Comparison of ENCODE assay signal across 29 cellular contexts in genomic region chr6:44102527-44102926, GRCh38. TPM values are rescaled to one million over a fixed set of nuclear protein-coding genes. Genes with fewer than 3 reads are reported as not detected.
A peak's percentile ranks its signal among the peaks of the same experiment; 100 is the strongest.
DNase-seq lines count a peak whose midpoint lies in the region; ATAC-seq, FAIRE-seq and TF ChIP-seq lines count a peak whose summit lies in the region.
"Had no signal": no experiment of that assay in that cellular context is flagged by ENCODE, and none has a peak within 500 bp of the region (broad histone marks: within the 10 kb centered on the region; RNA-seq: fewer than 3 reads in every experiment).

No MANE protein-coding gene starts in this region.

- no CpG with 5 or more reads among the region's 2 CpGs for WGBS in trophoblast cell (ENCODE audit: extremely low coverage, insufficient coverage, insufficient read length)

- no peak overlapping the region for H3K4me2 ChIP-seq in DND-41 (ENCODE audit: insufficient read depth, low read length)
- no peak overlapping the region for H3K4me2 ChIP-seq in trophoblast cell (ENCODE audit: low read length)

- DNase-seq in DND-41 (no peak), MG63 (peak; percentile 49), choroid plexus epithelial cell (ENCODE audit: low read depth) (peak; percentile 63), trophoblast cell (no peak), HTR-8/SVneo (ENCODE audit: insufficient read length, low spot score) (no peak)
- DNase-seq: activated CD4-positive, alpha-beta memory T cell treated with anti-CD3 and anti-CD28 coated beads for 36 hours; activated CD4-positive, CD25-positive, alpha-beta regulatory T cell; activated gamma-delta T cell; colonic mucosa; DMS 273 treated with DMSO at 0.1 percent for 48 hours; GM23248; midbrain; NCI-H1105; NCI-H2029 treated with DMSO at 0.1 percent for 48 hours; pancreas; right cardiac atrium; stimulated activated CD4-positive, alpha-beta T cell treated with anti-CD3 and anti-CD28 coated beads, Interleukin-4, amount 100 ng/mL, for 1 hour; stimulated activated naive CD4-positive, alpha-beta T cell; T1000 had no signal

- H4K8ac ChIP-seq in trophoblast cell (ENCODE audit: low read depth, low read length), result no peak overlapping the region

- H4K12ac ChIP-seq in trophoblast cell (ENCODE audit: low read depth, low read length), result no peak overlapping the region

- H3K36me3 ChIP-seq in DND-41 (ENCODE audit: insufficient read depth, low read length), result peaks cover 50% of the 10 kb centered on the region
- peaks cover 95% of the 10 kb centered on the region for H3K36me3 ChIP-seq in MG63
- peaks cover 20 to 45% of the 10 kb centered on the region in 2 experiments for H3K36me3 ChIP-seq in trophoblast cell (ENCODE audit: control insufficient read depth in 1 of 2, insufficient read depth in 2 of 2, low read length in 2 of 2)
- H3K36me3 ChIP-seq: breast epithelium, colonic mucosa had no signal

- no peak for FAIRE-seq in HTR-8/SVneo (lab: Jason Lieb, UNC)
- FAIRE-seq: endometrium, GM19239, keratinocyte, pancreas had no signal

- no peak overlapping the region for H3K23ac ChIP-seq in trophoblast cell (ENCODE audit: low read length)

- TF ChIP-seq CTCF in DND-41 (IDR thresholded peaks at IDR 0.05; ENCODE audit: borderline replicate concordance, extremely low read depth, low read length, poor library complexity, severe bottlenecking), result no peak
- no peak for TF ChIP-seq CTCF in choroid plexus epithelial cell (conservative IDR thresholded peaks at IDR 0.05; ENCODE audit: low read depth, low read length)

- ATAC-seq in DND-41 (ENCODE audit: insufficient read depth, low read depth) (0 out of 3 replicates have a peak, but pooled peaks have one; percentile 32), GM21390 (IDR thresholded peaks at IDR 0.05; ENCODE audit: unreplicated experiment) (no peak), HG02938 (IDR thresholded peaks at IDR 0.05; ENCODE audit: unreplicated experiment) (no peak)
- ATAC-seq: pancreas, right cardiac atrium, Right ventricle myocardium inferior had no signal

- no peak overlapping the region for H4K91ac ChIP-seq in trophoblast cell (ENCODE audit: low read depth, low read length)

- H3K4me1 ChIP-seq in DND-41 (ENCODE audit: insufficient read depth, low read length) (no peaks in the 10 kb centered on the region), trophoblast cell (ENCODE audit: control insufficient read depth in 1 of 2, insufficient read depth in 2 of 2, low read length in 2 of 2) (peaks cover 0 to 2% of the 10 kb centered on the region in 2 experiments)
- H3K4me1 ChIP-seq: breast epithelium, pancreas had no signal

- no peak overlapping the region for H2BK12ac ChIP-seq in trophoblast cell (ENCODE audit: low read length)

- H3K18ac ChIP-seq in trophoblast cell (ENCODE audit: low read length), result no peak overlapping the region

- H3K14ac ChIP-seq in trophoblast cell (ENCODE audit: low read length), result no peak overlapping the region

- H3K79me1 ChIP-seq in trophoblast cell (ENCODE audit: low read length), result no peaks in the 10 kb centered on the region

- H4K20me1 ChIP-seq in DND-41 (ENCODE audit: insufficient read depth, low read length), result peaks cover 35% of the 10 kb centered on the region

- no peaks in the 10 kb centered on the region for H3K27me3 ChIP-seq in DND-41 (ENCODE audit: insufficient read depth, low read length, poor library complexity)
- no peaks in the 10 kb centered on the region for H3K27me3 ChIP-seq in MG63
- no peaks in the 10 kb centered on the region for H3K27me3 ChIP-seq in trophoblast cell (ENCODE audit: insufficient read depth, low read length)
- H3K27me3 ChIP-seq: breast epithelium, colonic mucosa, pancreas had no signal

- H3K9me3 ChIP-seq in DND-41 (ENCODE audit: insufficient read depth, low read length, severe bottlenecking) (no peaks in the 10 kb centered on the region), MG63 (no peaks in the 10 kb centered on the region), trophoblast cell (ENCODE audit: insufficient read depth, low read depth, low read length) (no peaks in the 10 kb centered on the region)
- H3K9me3 ChIP-seq: breast epithelium, colonic mucosa, pancreas, thoracic aorta had no signal

- H3K27ac ChIP-seq in DND-41 (ENCODE audit: low read length) (no peak overlapping the region), trophoblast cell (ENCODE audit: low read depth, low read length) (no peak overlapping the region)
- H3K27ac ChIP-seq: breast epithelium, C4-2B, colonic mucosa, GM23248, HL-60, pancreas, thoracic aorta had no signal

- H2AK5ac ChIP-seq in trophoblast cell (ENCODE audit: low read length), result no peak overlapping the region

- no peak overlapping the region for H2AFZ ChIP-seq in DND-41 (ENCODE audit: low read depth, low read length)
- H2AFZ ChIP-seq in trophoblast cell (ENCODE audit: insufficient read depth, low read length, poor library complexity), result no peak overlapping the region
- H2AFZ ChIP-seq: GM23248 had no signal

- no peak overlapping the region for H2BK120ac ChIP-seq in trophoblast cell (ENCODE audit: insufficient read depth, low read length, poor library complexity)

- no peaks in the 10 kb centered on the region; the same call in 1 of the 2 replicates for H3K79me2 ChIP-seq in DND-41 (ENCODE audit: insufficient read depth, low read length)
- H3K79me2 ChIP-seq in trophoblast cell (ENCODE audit: control insufficient read depth, insufficient read depth, low read length, poor library complexity), result no peaks in the 10 kb centered on the region

- no peak overlapping the region for H3K9ac ChIP-seq in DND-41 (ENCODE audit: low read depth, low read length)
- peak overlapping the region; percentile 18 for H3K9ac ChIP-seq in trophoblast cell (ENCODE audit: low read length)
- H3K9ac ChIP-seq: GM23248 had no signal

- H3K4ac ChIP-seq in trophoblast cell (ENCODE audit: low read depth, low read length), result no peak overlapping the region

- H3K4me3 ChIP-seq in DND-41 (ENCODE audit: low read depth in 1 of 2, low read length in 2 of 2) (no peak overlapping the region), MG63 (no peak overlapping the region), choroid plexus epithelial cell (ENCODE audit: low read depth, low read length) (no peak overlapping the region), trophoblast cell (ENCODE audit: low read depth, low read length) (no peak overlapping the region)
- H3K4me3 ChIP-seq: breast epithelium, colonic mucosa, GM23248, pancreas, thoracic aorta had no signal

- H2BK5ac ChIP-seq in trophoblast cell (ENCODE audit: low read depth, low read length, poor library complexity), result no peak overlapping the region

RNA-seq across cellular contexts. Expression of gene MRPL14, which starts 24.7 kb away (rescaled TPM):
- total RNA-seq in MG63 (2014; rRNA removed; shearing (Covaris generic); ENCODE audit: low replicate concordance), result 362 and 399 TPM in 2 replicates
- polyA plus RNA-seq in trophoblast cell (2013), result 79.2 and 82.1 TPM in 2 replicates

RNA-seq across cellular contexts. Expression of gene TMEM63B, which starts 24.8 kb away (rescaled TPM):
- 18.4 and 35.3 TPM in 2 replicates for total RNA-seq in MG63 (2014; rRNA removed; shearing (Covaris generic); ENCODE audit: low replicate concordance)
- 36.4 and 36.9 TPM in 2 replicates for polyA plus RNA-seq in trophoblast cell (2013)

RNA-seq across cellular contexts. Expression of gene CAPN11, which starts 56.1 kb away (rescaled TPM):
- not detected in 2 replicates for total RNA-seq in MG63 (2014; rRNA removed; shearing (Covaris generic); ENCODE audit: low replicate concordance)
- 0.06 and 0.07 TPM in 2 replicates for polyA plus RNA-seq in trophoblast cell (2013)
- total RNA-seq: GM23248, thoracic aorta had no signal
- polyA plus RNA-seq: GM23248, keratinocyte had no signal

Comparison
In these comparisons a context has a peak if more than half of its experiments do, and no peak if none do; other contexts are left out.
1. DNase-seq: peak in MG63 (single experiment) and choroid plexus epithelial cell (single experiment); none in DND-41 (single experiment), trophoblast cell (0 of 2) and HTR-8/SVneo (single experiment).